ENCODE assay signal across 13 cellular contexts in the genomic region with DNA sequence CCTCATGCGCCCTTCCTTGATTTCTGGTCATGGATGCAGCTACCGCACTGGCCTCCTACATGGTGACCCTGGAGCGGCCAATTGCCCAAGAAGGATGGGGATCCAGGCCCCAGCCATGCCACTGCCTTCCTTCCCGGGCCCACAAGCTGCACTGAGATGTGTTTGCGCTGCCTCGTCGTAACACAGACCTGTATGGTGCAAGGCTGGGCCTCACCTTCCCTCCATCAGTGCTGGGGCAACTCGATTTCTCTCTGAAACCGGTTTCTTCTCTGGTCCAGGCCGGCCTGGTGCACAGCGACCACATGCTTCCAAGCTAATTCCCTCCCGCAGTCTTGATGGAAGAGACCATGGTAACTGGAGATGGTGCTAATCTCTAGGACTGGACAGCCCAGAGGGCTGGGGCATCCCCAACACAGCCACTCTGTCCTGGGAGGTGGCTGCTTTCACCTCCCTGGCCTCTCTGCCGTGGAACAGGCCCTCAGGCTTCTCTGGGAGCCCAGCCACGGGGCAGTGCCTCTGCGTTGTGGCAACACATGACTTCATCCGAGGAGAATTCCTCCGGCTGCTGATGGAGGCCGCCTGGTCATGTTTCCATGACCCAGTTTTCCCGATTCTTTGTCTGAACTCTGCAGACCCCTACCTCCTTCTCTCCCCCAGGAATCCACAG.
DNase-seq lines count a peak whose midpoint lies in the region; ATAC-seq and TF ChIP-seq lines count a peak whose summit lies in the region.
"Had no signal": no experiment of that assay in that cellular context is flagged by ENCODE, and none has a peak within 500 bp of the region (broad histone marks: within the 10 kb centered on the region; RNA-seq: fewer than 3 reads in every experiment).

No MANE protein-coding gene starts in this region.

- no peak overlapping the region for H3K4me3 ChIP-seq in AG04450 (ENCODE audit: low read depth, low read length)
- H3K4me3 ChIP-seq in SJSA1 = no peak overlapping the region
- H3K4me3 ChIP-seq in fibroblast of the aortic adventitia (ENCODE audit: low read depth, low read length) = no peak overlapping the region
- no peak overlapping the region for H3K4me3 ChIP-seq in neural progenitor cell

- peaks cover 20% of the 10 kb centered on the region for H3K36me3 Mint-ChIP-seq in neural progenitor cell

- H3K4me1 Mint-ChIP-seq in neural progenitor cell = peaks cover 39% of the 10 kb centered on the region

- H3K27me3 Mint-ChIP-seq in neural progenitor cell (ENCODE audit: insufficient read depth, low read depth) = peaks cover 2% of the 10 kb centered on the region

- DNase-seq in AG04450 (ENCODE audit: low read depth, low spot score) (peak; percentile 27), SJSA1 (ENCODE audit: low read depth in 1 of 2, low spot score in 2 of 2) (peak; percentile 54 to 63), fibroblast of the aortic adventitia (ENCODE audit: low read depth) (peak; percentile 74), neural progenitor cell (ENCODE audit: low spot score) (no peak)
- no peak for DNase-seq in effector CD4-positive, alpha-beta T cell
- DNase-seq: activated T-cell treated with anti-CD3 and anti-CD28 coated beads, Interleukin-2, amount 50 U/mL, for 72 hours; cortex of kidney; NCI-H2081 treated with DMSO at 0.1 percent for 48 hours had no signal

- H3K9me3 ChIP-seq in AG04450 (ENCODE audit: control insufficient read depth, insufficient read depth, low read length) (no peaks in the 10 kb centered on the region), SJSA1 (replicated peaks) (no peaks in the 10 kb centered on the region), neural progenitor cell (ENCODE audit: low read depth) (no peaks in the 10 kb centered on the region)

- H3K36me3 ChIP-seq in SJSA1 = peaks cover 57% of the 10 kb centered on the region
- no peaks in the 10 kb centered on the region for H3K36me3 ChIP-seq in neural progenitor cell

- POLR2A ChIA-PET in AG04450 (lab: Yijun Ruan, JAX) = interaction anchor here (0.8 kb wide), 1 partner anchor 51 kb away, joined by 3 read pairs; no protein-coding TSS in a partner anchor

- H3K79me2 ChIP-seq in neural progenitor cell (ENCODE audit: low read depth) = no peaks in the 10 kb centered on the region
- H3K79me2 ChIP-seq: parathyroid adenoma had no signal

- no peak for ATAC-seq in GM18511 (IDR thresholded peaks at IDR 0.05; ENCODE audit: unreplicated experiment)
- no peak for ATAC-seq in GM21423 (IDR thresholded peaks at IDR 0.05; ENCODE audit: unreplicated experiment)
- ATAC-seq in GM21381 (IDR thresholded peaks at IDR 0.05; ENCODE audit: unreplicated experiment) = no peak
- ATAC-seq: activated T-cell treated with anti-CD3 and anti-CD28 coated beads, Interleukin-2, amount 50 U/mL, for 72 hours had no signal

- TF ChIP-seq CTCF in AG04450 (IDR thresholded peaks at IDR 0.05; ENCODE audit: low read depth, low read length) (no peak), fibroblast of the aortic adventitia (IDR thresholded peaks at IDR 0.05; ENCODE audit: insufficient read depth, low read length) (no peak), neural progenitor cell (IDR thresholded peaks at IDR 0.05) (no peak)

- no peak overlapping the region for H3K4me2 ChIP-seq in neural progenitor cell

- peak overlapping the region; percentile 82 for H3K27ac Mint-ChIP-seq in neural progenitor cell
- H3K27ac Mint-ChIP-seq: activated T-cell treated with anti-CD3 and anti-CD28 coated beads, Interleukin-2, amount 50 U/mL, for 72 hours had no signal

- H3F3A ChIP-seq in neural progenitor cell (ENCODE audit: low read depth) = peaks cover 6% of the 10 kb centered on the region

- peaks cover 42% of the 10 kb centered on the region for H3K4me1 ChIP-seq in SJSA1 (replicated peaks)
- H3K4me1 ChIP-seq in neural progenitor cell = peaks cover 5% of the 10 kb centered on the region
- H3K4me1 ChIP-seq: parathyroid adenoma had no signal

- peaks cover 87% of the 10 kb centered on the region for H4K20me1 ChIP-seq in neural progenitor cell (ENCODE audit: low read depth)

- H3K9ac ChIP-seq in neural progenitor cell = no peak overlapping the region
- H3K9ac ChIP-seq: parathyroid adenoma had no signal

- H3K4me3 Mint-ChIP-seq in neural progenitor cell = peak overlapping the region; percentile 7
- H3K4me3 Mint-ChIP-seq: activated T-cell treated with anti-CD3 and anti-CD28 coated beads, Interleukin-2, amount 50 U/mL, for 72 hours had no signal

- H3K27ac ChIP-seq in AG04450 (ENCODE audit: low read depth, low read length) (peak overlapping the region; percentile 86), SJSA1 (peak overlapping the region; percentile 49), neural progenitor cell (no peak overlapping the region)
- H3K27ac ChIP-seq: parathyroid adenoma, VCaP had no signal

- H3K9me3 Mint-ChIP-seq in neural progenitor cell = no peaks in the 10 kb centered on the region
- H3K9me3 Mint-ChIP-seq: activated T-cell treated with anti-CD3 and anti-CD28 coated beads, Interleukin-2, amount 50 U/mL, for 72 hours had no signal

- H3K27me3 ChIP-seq in AG04450 (ENCODE audit: control insufficient read depth, insufficient read depth, low read length) (no peaks in the 10 kb centered on the region), SJSA1 (replicated peaks) (no peaks in the 10 kb centered on the region), neural progenitor cell (no peaks in the 10 kb centered on the region)

- CTCF ChIA-PET in AG04450 (lab: Charles Lee) = no interaction called here

- H2AFZ ChIP-seq in neural progenitor cell (replicated peaks) = no peak overlapping the region
- H2AFZ ChIP-seq: parathyroid adenoma had no signal

Comparison
In these comparisons a context has a peak if more than half of its experiments do, and no peak if none do; other contexts are left out.
1. DNase-seq: peak in AG04450 (single experiment), SJSA1 (2 of 2) and fibroblast of the aortic adventitia (single experiment); none in neural progenitor cell (single experiment) and effector CD4-positive, alpha-beta T cell (single experiment).